Comparison of ENCODE assay signal across 1 cellular context in genomic region chr19:38834590-38834989, GRCh38.
TF ChIP-seq lines count a peak whose summit lies in the region.

No MANE protein-coding gene starts in this region.

TF ChIP-seq in IMR-90, 13 proteins besides CTCF, POLR2A, EP300 and RAD21:
- no peak for TF ChIP-seq FOS (IDR thresholded peaks at IDR 0.05; ENCODE audit: low read depth, low read length)
- TF ChIP-seq CEBPB (IDR thresholded peaks at IDR 0.05; ENCODE audit: low read depth, low read length): peak; percentile 31
